13 cellular contexts compared by ENCODE assay signal in the genomic region with DNA sequence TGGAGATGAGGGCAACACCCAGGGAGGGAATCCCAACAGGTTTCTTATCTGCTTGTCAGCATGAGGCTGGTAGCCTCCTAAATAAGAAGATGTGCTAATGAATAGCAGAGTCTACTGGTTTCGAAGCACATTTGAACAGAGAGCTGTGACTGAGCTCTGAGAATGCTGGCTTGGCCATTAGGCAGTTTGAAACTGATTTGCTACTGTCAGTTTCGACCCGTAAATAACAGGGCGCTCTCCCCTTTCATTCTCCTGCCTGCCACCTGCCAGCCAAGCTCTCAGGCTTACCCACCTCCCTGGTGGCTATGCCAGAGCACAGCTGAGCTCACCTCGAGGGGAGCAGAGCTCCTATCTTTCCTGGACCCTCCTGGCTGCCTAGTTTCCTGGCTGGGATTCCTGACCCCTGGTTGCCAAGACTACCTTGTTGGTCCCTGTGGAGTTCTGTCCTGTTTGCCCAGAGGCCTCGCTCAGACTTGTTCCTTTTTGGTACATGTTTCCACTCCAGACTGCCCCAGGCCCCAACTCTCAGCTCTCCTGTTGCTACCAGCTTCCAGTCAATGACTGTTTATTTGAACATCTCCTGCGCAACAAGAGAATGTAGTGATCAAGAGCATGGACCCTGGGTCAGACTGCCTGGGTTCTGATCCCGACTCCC.
DNase-seq lines count a peak whose midpoint lies in the region; ATAC-seq and TF ChIP-seq lines count a peak whose summit lies in the region.
"Had no signal": no experiment of that assay in that cellular context is flagged by ENCODE, and none has a peak within 500 bp of the region (broad histone marks: within the 10 kb centered on the region; RNA-seq: fewer than 3 reads in every experiment).

No MANE protein-coding gene starts in this region.

- H3K27me3 ChIP-seq in foreskin keratinocyte = no peaks in the 10 kb centered on the region
- H3K27me3 ChIP-seq: upper lobe of left lung had no signal

- DNase-seq in ELF-1 (ENCODE audit: low read depth, low spot score) (peak; percentile 67), NCI-H446 treated with DMSO at 0.1 percent for 48 hours (lab: John Stamatoyannopoulos, UW) (peak; percentile 30), foreskin keratinocyte (peak in 1 of 2 donors; percentile 54), left ventricle myocardium superior (no peak), UCSD-AML1 (lab: John Stamatoyannopoulos, UW; ENCODE audit: unreplicated experiment) (no peak), 8988T (no peak)
- DNase-seq: activated naive CD8-positive, alpha-beta T cell treated with anti-CD3 and anti-CD28 coated beads, Interleukin-2, amount 10 ng/mL, durations not matched to agents 7 days and 5 days; activated T-cell treated with anti-CD3 and anti-CD28 coated beads for 4 hours; stimulated activated CD4-positive, alpha-beta T cell treated with anti-CD3 and anti-CD28 coated beads, Interleukin-4, amount 100 ng/mL, for 24 hours; upper lobe of left lung had no signal

- no peak overlapping the region for H3K27ac ChIP-seq in foreskin keratinocyte
- H3K27ac ChIP-seq: upper lobe of left lung had no signal

- H3K4me1 ChIP-seq in foreskin keratinocyte = no peaks in the 10 kb centered on the region
- H3K4me1 ChIP-seq: upper lobe of left lung had no signal

- TF ChIP-seq CTCF in foreskin keratinocyte (conservative IDR thresholded peaks at IDR 0.05) = no peak

- intact Hi-C loops in left ventricle myocardium superior (cut with micrococcal nuclease) = no loop called here

- peak; percentile 54 for ATAC-seq in GM21723 (IDR thresholded peaks at IDR 0.05; ENCODE audit: unreplicated experiment)
- peak; percentile 43 for ATAC-seq in foreskin keratinocyte
- ATAC-seq in GM21825 (IDR thresholded peaks at IDR 0.05; ENCODE audit: unreplicated experiment) = no peak
- ATAC-seq in left ventricle myocardium superior = no peak
- ATAC-seq: activated CD4-positive, CD25-positive, alpha-beta regulatory T cell treated with anti-CD3 and anti-CD28 coated beads, Interleukin-2, amount 50 U/mL, for 24 hours had no signal

Comparison
In these comparisons a context has a peak if more than half of its experiments do, and no peak if none do; other contexts are left out.
1. DNase-seq: peak in ELF-1 (single experiment) and NCI-H446 treated with DMSO at 0.1 percent for 48 hours (single experiment); none in left ventricle myocardium superior (single experiment), UCSD-AML1 (single experiment) and 8988T (single experiment).
2. ATAC-seq: peak in GM21723 (single experiment) and foreskin keratinocyte (single experiment); none in GM21825 (single experiment) and left ventricle myocardium superior (single experiment).